27 cellular contexts compared by ENCODE assay signal in the genomic region with DNA sequence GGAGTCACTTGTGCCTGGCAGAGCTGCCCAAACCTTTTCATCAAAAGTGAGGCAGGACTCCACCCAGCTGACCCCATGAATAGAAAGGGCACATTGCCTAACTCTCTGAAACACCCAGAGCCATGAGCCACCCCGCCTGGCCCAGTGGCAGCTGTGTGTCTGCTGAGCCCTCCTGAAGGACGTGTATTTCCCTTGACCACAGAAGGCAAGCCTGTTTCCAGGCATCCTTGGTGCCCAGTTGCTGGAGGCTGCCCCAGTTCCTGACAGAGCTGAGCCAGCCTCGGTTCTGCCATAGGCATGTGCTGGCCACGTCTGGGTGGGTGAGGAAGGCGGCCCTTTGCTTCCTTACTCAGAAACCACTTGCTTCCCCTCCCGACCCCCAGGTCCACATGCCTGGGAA.
"Had no signal": no experiment of that assay in that cellular context is flagged by ENCODE, and none has a peak within 500 bp of the region (broad histone marks: within the 10 kb centered on the region; RNA-seq: fewer than 3 reads in every experiment).

No MANE protein-coding gene starts in this region.

- H3K4me3 ChIP-seq: left lung, lower lobe of right lung, neural progenitor cell, ovary, right atrium auricular region, right lobe of liver, skin epidermis, stomach, thoracic aorta, tibial artery, upper lobe of right lung, uterus had no signal

- H3K36me3 ChIP-seq: left lung, lower lobe of right lung, neural progenitor cell, ovary, right atrium auricular region, right lobe of liver, stomach, thoracic aorta, tibial artery, upper lobe of right lung, uterus had no signal

- FAIRE-seq: islet of Langerhans had no signal

- H3K9ac ChIP-seq: neural progenitor cell had no signal

- H3K9me3 ChIP-seq: left lung, lower lobe of right lung, ovary, right atrium auricular region, right lobe of liver, stomach, thoracic aorta, tibial artery, upper lobe of right lung, uterus had no signal

- ATAC-seq: left lung; lower lobe of right lung; natural killer cell; right lobe of liver; stimulated activated naive B cell treated with anti-CD40 and anti-IgM and Interleukin-4, amounts not matched to agents 10 μg/mL and 1 μg/mL and 100 μg/mL, for 72 hours; stimulated activated naive CD8-positive, alpha-beta T cell treated with anti-CD3 and anti-CD28 coated beads, Interleukin-15, Interleukin-2, amounts not matched to agents 100 U/mL and 50 U/mL, for 24 hours; upper lobe of right lung had no signal

- DNase-seq: hypothalamus; immature natural killer cell; lower lobe of right lung; mammary epithelial cell; mesenchymal stem cell; naive B cell; natural killer cell; nephron progenitor cell; ovary; stimulated activated CD4-positive, alpha-beta T cell treated with anti-CD3 and anti-CD28 coated beads, Interleukin-12 subunit alpha, Interleukin-12 subunit beta, amount 100 ng/mL, for 4 hours; stimulated activated CD4-positive, alpha-beta T cell treated with anti-CD3 and anti-CD28 coated beads, Interleukin-15, amount 100 ng/mL, for 24 hours; stimulated activated CD4-positive, alpha-beta T cell treated with anti-CD3 and anti-CD28 coated beads, Interleukin-2, amount 100 ng/mL, for 24 hours; stimulated activated CD4-positive, alpha-beta T cell treated with anti-CD3 and anti-CD28 coated beads, Interleukin-4, amount 100 ng/mL, for 1 hour; stimulated activated naive B cell treated with anti-CD40 and anti-IgM and Interleukin-4, amounts not matched to agents 10 μg/mL and 1 μg/mL and 100 μg/mL, for 72 hours; stimulated activated naive CD8-positive, alpha-beta T cell treated with anti-CD3 and anti-CD28 coated beads, Interleukin-15, Interleukin-2, amounts not matched to agents 100 U/mL and 50 U/mL, for 24 hours; stomach; tibial artery; trophoblast cell; upper lobe of right lung; uterus had no signal

- H3K27ac ChIP-seq: left lung, lower lobe of right lung, neural progenitor cell, ovary, right atrium auricular region, right lobe of liver, skin epidermis, stomach, thoracic aorta, tibial artery, upper lobe of right lung, uterus had no signal

- H3K4me1 ChIP-seq: left lung, lower lobe of right lung, right lobe of liver, upper lobe of right lung, uterus had no signal
